In the genomic region with DNA sequence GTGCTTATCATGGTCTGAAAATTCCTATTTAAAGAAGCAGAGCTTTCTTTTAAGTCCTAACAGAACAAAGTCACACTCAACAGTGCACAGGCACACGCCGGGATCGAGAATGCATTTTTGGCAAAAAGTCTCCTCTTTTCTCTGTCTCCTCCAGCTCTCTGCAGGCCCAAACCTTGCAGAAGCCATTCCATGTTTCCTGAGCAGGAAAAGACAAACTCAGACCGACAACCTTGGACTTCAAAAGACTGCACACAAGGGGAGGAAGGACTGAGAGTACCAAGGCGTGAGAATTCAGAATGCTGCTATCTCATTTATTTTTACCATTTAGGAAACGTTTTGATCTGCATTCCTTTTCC, we compare ENCODE assay signal across 8 cellular contexts.
A peak's percentile ranks its signal among the peaks of the same experiment; 100 is the strongest.
DNase-seq lines count a peak whose midpoint lies in the region; ATAC-seq and TF ChIP-seq lines count a peak whose summit lies in the region.

No MANE protein-coding gene starts in this region.

- H3K36me3 Mint-ChIP-seq in activated CD4-positive, alpha-beta T cell treated with anti-CD3 and anti-CD28 coated beads, Interleukin-2, amount 10 ng/mL, durations not matched to agents 7 days and 5 days (ENCODE audit: low read depth): no peaks in the 10 kb centered on the region

- TF ChIP-seq POLR2A in adrenal gland (IDR thresholded peaks at IDR 0.05) (no peak), thyroid gland (IDR thresholded peaks at IDR 0.05) (no peak)

- no peaks in the 10 kb centered on the region for H3K27me3 Mint-ChIP-seq in activated CD4-positive, alpha-beta T cell treated with anti-CD3 and anti-CD28 coated beads, Interleukin-2, amount 10 ng/mL, durations not matched to agents 7 days and 5 days

- peak overlapping the region in 2 of 4 donors; percentile 53 to 67 for H3K4me3 ChIP-seq in adrenal gland
- H3K4me3 ChIP-seq in thyroid gland (replicated peaks in 1 of 3): peak overlapping the region in 1 of 3 donors; percentile 66

- POLR2A ChIA-PET in activated CD4-positive, alpha-beta T cell treated with anti-CD3 and anti-CD28 coated beads, Interleukin-2, amount 10 ng/mL, durations not matched to agents 7 days and 5 days (lab: Charles Lee): interaction anchor here (0.7 to 1.5 kb wide), 2 partner anchors 87 to 411 kb away, joined by 3 to 7 read pairs; no protein-coding TSS in a partner anchor

- H3K27me3 ChIP-seq in adrenal gland (no peaks in the 10 kb centered on the region), thyroid gland (no peaks in the 10 kb centered on the region)

- H3K9me3 Mint-ChIP-seq in activated CD4-positive, alpha-beta T cell treated with anti-CD3 and anti-CD28 coated beads, Interleukin-2, amount 10 ng/mL, durations not matched to agents 7 days and 5 days: peaks cover 7% of the 10 kb centered on the region

- no peak for DNase-seq in activated CD4-positive, alpha-beta T cell treated with anti-CD3 and anti-CD28 coated beads, Interleukin-2, amount 10 ng/mL, durations not matched to agents 7 days and 5 days
- DNase-seq in activated CD4-positive, alpha-beta T cell treated with anti-CD3 and anti-CD28 coated beads, Interleukin-2, amount 50 U/mL, for 4 hours: no peak
- DNase-seq in adrenal gland (peak in 1 of 7 donors; percentile 17), left lobe of liver (ENCODE audit: low spot score) (no peak), thyroid gland (no peak), nucleus accumbens (lab: John Stamatoyannopoulos, UW) (no peak), NCI-H1417 treated with DMSO at 0.1 percent for 48 hours (lab: John Stamatoyannopoulos, UW) (no peak)

- H3K27ac ChIP-seq in adrenal gland: peak overlapping the region; percentile 93 to 100 (median 97)
- H3K27ac ChIP-seq in thyroid gland: peak overlapping the region; percentile 99 to 100 (median 100)

- H3K36me3 ChIP-seq in adrenal gland (replicated peaks in 1 of 2) (no peaks in the 10 kb centered on the region), thyroid gland (no peaks in the 10 kb centered on the region)

- intact Hi-C loops in adrenal gland (cut with DNase I): loop anchor here (10.0 kb wide), 3 partner anchors 413 to 563 kb away; a partner anchor contains a TSS
- intact Hi-C loops in thyroid gland (cut with DNase I): loop anchor here (10.0 kb wide), 1 partner anchor 533 kb away; a partner anchor contains a TSS

- peak; percentile 4 for ATAC-seq in left lobe of liver
- ATAC-seq in GM21515 (IDR thresholded peaks at IDR 0.05; ENCODE audit: unreplicated experiment): no peak

- CTCF ChIA-PET in activated CD4-positive, alpha-beta T cell treated with anti-CD3 and anti-CD28 coated beads, Interleukin-2, amount 10 ng/mL, durations not matched to agents 7 days and 5 days (lab: Charles Lee): interaction anchor here (0.8 to 3.4 kb wide), 13 partner anchors 11 to 533 kb away, joined by 3 to 19 read pairs (median 6); a partner anchor contains a TSS

- peak overlapping the region; percentile 80 for H3K4me3 Mint-ChIP-seq in activated CD4-positive, alpha-beta T cell treated with anti-CD3 and anti-CD28 coated beads, Interleukin-2, amount 10 ng/mL, durations not matched to agents 7 days and 5 days

- 6 to 12% (median 10%) methylated on average over 6 of the region's 6 CpGs for WGBS in adrenal gland, 4 donors
- WGBS in thyroid gland, 2 donors: 7 to 18% methylated on average over 6 of the region's 6 CpGs

- H3K27ac Mint-ChIP-seq in activated CD4-positive, alpha-beta T cell treated with anti-CD3 and anti-CD28 coated beads, Interleukin-2, amount 10 ng/mL, durations not matched to agents 7 days and 5 days: peak overlapping the region; percentile 94

- H3K9me3 ChIP-seq in adrenal gland (replicated peaks in 1 of 3) (no peaks in the 10 kb centered on the region), thyroid gland (no peaks in the 10 kb centered on the region)

- H3K4me1 ChIP-seq in adrenal gland (replicated peaks in 1 of 2) (peaks cover 19 to 25% of the 10 kb centered on the region in 2 donors), thyroid gland (peaks cover 40 to 54% of the 10 kb centered on the region in 2 donors)

- peaks cover 68% of the 10 kb centered on the region for H3K4me1 Mint-ChIP-seq in activated CD4-positive, alpha-beta T cell treated with anti-CD3 and anti-CD28 coated beads, Interleukin-2, amount 10 ng/mL, durations not matched to agents 7 days and 5 days

- TF ChIP-seq CTCF in adrenal gland (IDR thresholded peaks at IDR 0.05) (no peak), thyroid gland (IDR thresholded peaks at IDR 0.05) (no peak)
